8 cellular contexts compared by ENCODE assay signal in the genomic region with DNA sequence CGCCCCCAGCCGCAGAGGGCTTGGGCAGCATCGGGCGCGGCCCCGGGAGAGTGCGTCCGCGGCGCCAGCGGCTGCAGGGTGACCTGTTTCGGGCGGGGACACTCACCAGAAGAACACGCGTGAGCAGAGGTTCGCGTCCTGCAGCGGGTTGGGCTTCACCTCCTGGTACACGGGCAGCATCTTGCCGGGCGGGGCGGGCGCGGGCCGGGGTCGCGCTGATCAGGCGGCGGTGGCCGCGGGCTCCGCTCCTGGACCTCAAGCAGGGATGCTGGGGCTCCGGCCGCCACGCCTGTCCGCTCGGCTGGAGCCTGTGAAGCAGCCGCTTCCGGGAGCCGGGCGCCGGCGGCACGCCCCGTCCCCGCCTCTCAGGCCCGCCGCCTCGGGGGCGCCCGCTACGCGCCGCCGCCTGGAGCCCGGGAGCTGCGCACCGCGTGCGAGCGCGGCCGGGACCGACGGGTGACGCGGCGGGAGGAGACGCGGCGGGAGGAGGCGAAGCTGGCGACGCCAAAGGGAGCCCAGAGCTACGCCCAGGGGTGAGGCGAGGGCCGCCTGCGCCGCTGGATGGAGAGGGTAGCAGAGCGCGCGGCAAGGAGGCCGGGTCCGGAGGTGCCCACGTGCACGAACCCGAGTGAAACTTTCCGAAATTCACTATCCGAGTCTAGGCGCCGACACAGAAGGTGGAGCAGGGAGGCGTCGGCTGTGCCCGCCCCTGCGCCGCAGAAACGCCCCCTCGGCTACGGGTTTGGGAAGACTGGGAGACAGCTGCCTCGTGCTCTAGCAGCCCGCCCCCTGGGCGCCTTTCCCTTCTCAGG. TPM values are rescaled to one million over a fixed set of nuclear protein-coding genes. Genes with fewer than 3 reads are reported as not detected.
DNase-seq lines count a peak whose midpoint lies in the region; ATAC-seq and TF ChIP-seq lines count a peak whose summit lies in the region.

A gene with protein sequence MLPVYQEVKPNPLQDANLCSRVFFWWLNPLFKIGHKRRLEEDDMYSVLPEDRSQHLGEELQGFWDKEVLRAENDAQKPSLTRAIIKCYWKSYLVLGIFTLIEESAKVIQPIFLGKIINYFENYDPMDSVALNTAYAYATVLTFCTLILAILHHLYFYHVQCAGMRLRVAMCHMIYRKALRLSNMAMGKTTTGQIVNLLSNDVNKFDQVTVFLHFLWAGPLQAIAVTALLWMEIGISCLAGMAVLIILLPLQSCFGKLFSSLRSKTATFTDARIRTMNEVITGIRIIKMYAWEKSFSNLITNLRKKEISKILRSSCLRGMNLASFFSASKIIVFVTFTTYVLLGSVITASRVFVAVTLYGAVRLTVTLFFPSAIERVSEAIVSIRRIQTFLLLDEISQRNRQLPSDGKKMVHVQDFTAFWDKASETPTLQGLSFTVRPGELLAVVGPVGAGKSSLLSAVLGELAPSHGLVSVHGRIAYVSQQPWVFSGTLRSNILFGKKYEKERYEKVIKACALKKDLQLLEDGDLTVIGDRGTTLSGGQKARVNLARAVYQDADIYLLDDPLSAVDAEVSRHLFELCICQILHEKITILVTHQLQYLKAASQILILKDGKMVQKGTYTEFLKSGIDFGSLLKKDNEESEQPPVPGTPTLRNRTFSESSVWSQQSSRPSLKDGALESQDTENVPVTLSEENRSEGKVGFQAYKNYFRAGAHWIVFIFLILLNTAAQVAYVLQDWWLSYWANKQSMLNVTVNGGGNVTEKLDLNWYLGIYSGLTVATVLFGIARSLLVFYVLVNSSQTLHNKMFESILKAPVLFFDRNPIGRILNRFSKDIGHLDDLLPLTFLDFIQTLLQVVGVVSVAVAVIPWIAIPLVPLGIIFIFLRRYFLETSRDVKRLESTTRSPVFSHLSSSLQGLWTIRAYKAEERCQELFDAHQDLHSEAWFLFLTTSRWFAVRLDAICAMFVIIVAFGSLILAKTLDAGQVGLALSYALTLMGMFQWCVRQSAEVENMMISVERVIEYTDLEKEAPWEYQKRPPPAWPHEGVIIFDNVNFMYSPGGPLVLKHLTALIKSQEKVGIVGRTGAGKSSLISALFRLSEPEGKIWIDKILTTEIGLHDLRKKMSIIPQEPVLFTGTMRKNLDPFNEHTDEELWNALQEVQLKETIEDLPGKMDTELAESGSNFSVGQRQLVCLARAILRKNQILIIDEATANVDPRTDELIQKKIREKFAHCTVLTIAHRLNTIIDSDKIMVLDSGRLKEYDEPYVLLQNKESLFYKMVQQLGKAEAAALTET (N-terminal part only) (minus strand): TSS at position 317 of the 812 bp plus-strand sequence. CDS start 137 bp downstream, at position 180.

- peak; percentile 65 for ATAC-seq in GM18873 (IDR thresholded peaks at IDR 0.05; ENCODE audit: low FRiP score, unreplicated experiment)
- ATAC-seq in HG03097 (IDR thresholded peaks at IDR 0.05; ENCODE audit: low FRiP score, unreplicated experiment) = peak; percentile 85

- peak within 1 kb of the TSS; percentile 46 to 85 (median 72) for H3K4me3 ChIP-seq in dorsolateral prefrontal cortex
- H3K4me3 ChIP-seq in lower leg skin (ENCODE audit: low read depth, poor library complexity, severe bottlenecking) = peak within 1 kb of the TSS; percentile 73

- peak; percentile 94 for DNase-seq in AG08396 (ENCODE audit: low spot score)
- peak; percentile 82 for DNase-seq in NCI-H510A treated with DMSO at 0.1 percent for 48 hours (lab: John Stamatoyannopoulos, UW)
- DNase-seq in activated CD4-positive, alpha-beta T cell treated with anti-CD3 and anti-CD28 coated beads for 48 hours = peak; percentile 71
- DNase-seq in dorsolateral prefrontal cortex = peak in 6 of 10 donors; percentile 22 to 58 (median 38)
- DNase-seq in lower leg skin (ENCODE audit: low spot score in 2 of 2) = peak; percentile 24 to 89
- peak; percentile 28 to 48 (median 43) for DNase-seq in stimulated activated CD4-positive, alpha-beta T cell treated with anti-CD3 and anti-CD28 coated beads, TNF-alpha, amount 100 ng/mL, for 4 hours (ENCODE audit: low read depth in 3 of 3)

- intact Hi-C loops in dorsolateral prefrontal cortex (cut with DNase I) (loop anchor here (5.0 to 10.0 kb wide), 3 partner anchors 81 to 106 kb away; no protein-coding TSS in a partner anchor), lower leg skin (cut with DNase I; ENCODE audit: low total_unique reads) (no loop called here)

- 0 to 1% methylated on average over 34 to 46 of the region's 102 CpGs for WGBS in lower leg skin, 2 donors

- H3K27me3 ChIP-seq in dorsolateral prefrontal cortex = no peaks in the 10 kb centered on the region

- TF ChIP-seq POLR2A in lower leg skin (IDR thresholded peaks at IDR 0.05) = no peak

- peak in 4 of 56 donors; percentile 5 to 17 (median 15) for TF ChIP-seq CTCF in dorsolateral prefrontal cortex (IDR thresholded peaks at IDR 0.05 in 54 of 56, conservative IDR thresholded peaks at IDR 0.05 in 2 of 56; ENCODE audit: low read depth in 1 of 56, partially characterized antibody in 56 of 56)
- TF ChIP-seq CTCF in lower leg skin (IDR thresholded peaks at IDR 0.05) = no peak

- H3K27ac ChIP-seq in dorsolateral prefrontal cortex = peak within 1 kb of the TSS in 37 of 59 donors; percentile 3 to 77 (median 47)

RNA-seq across cellular contexts. Expression of the gene that starts here (rescaled TPM):
- total RNA-seq in dorsolateral prefrontal cortex (10 to 100 TPM in 42 of 120 experiments, 1 to 10 TPM in 78; 4.4 to 22.5 (median 9.2) TPM), lower leg skin (10 to 100 TPM in 3 of 4 donors, 1 to 10 TPM in 1; 5.1 to 30.9 (median 11.1) TPM)

Comparison
In these comparisons a context has a peak if more than half of its experiments do, and no peak if none do; other contexts are left out.
1. Peak in every context shown above with its lines: DNase-seq, ATAC-seq, H3K4me3 ChIP-seq and H3K27ac ChIP-seq.
2. DNase-seq: peak in every context shown above with its lines; median percentile 94 in AG08396; 82 in NCI-H510A treated with DMSO at 0.1 percent for 48 hours; 71 in activated CD4-positive, alpha-beta T cell treated with anti-CD3 and anti-CD28 coated beads for 48 hours; 56 in lower leg skin; 43 in stimulated activated CD4-positive, alpha-beta T cell treated with anti-CD3 and anti-CD28 coated beads, TNF-alpha, amount 100 ng/mL, for 4 hours; 38 in dorsolateral prefrontal cortex.